In genomic region chr15:60583194-60583593, GRCh38 we compare ENCODE assay signal across 15 cellular contexts.
DNase-seq lines count a peak whose midpoint lies in the region; FAIRE-seq and TF ChIP-seq lines count a peak whose summit lies in the region.
"Had no signal": no experiment of that assay in that cellular context is flagged by ENCODE, and none has a peak within 500 bp of the region (broad histone marks: within the 10 kb centered on the region; RNA-seq: fewer than 3 reads in every experiment).

No MANE protein-coding gene starts in this region.

- peak in 1 of 2 donors; percentile 41 for TF ChIP-seq POLR2A in adrenal gland (IDR thresholded peaks at IDR 0.05)
- no peak for TF ChIP-seq POLR2A in uterus (IDR thresholded peaks at IDR 0.05)

- H3K4me3 ChIP-seq in GM12865 (ENCODE audit: low read depth, low read length) (peak overlapping the region; percentile 55), adrenal gland (peak overlapping the region in 1 of 4 donors; percentile 17), small intestine (ENCODE audit: low read depth in 1 of 2, low read length in 2 of 2) (no peak overlapping the region), coronary artery (no peak overlapping the region), uterus (no peak overlapping the region)
- H3K4me3 ChIP-seq: GM23248 had no signal

- H3K27me3 ChIP-seq in adrenal gland (no peaks in the 10 kb centered on the region), small intestine (ENCODE audit: control insufficient read depth in 2 of 2, insufficient read depth in 2 of 2, low read length in 2 of 2) (no peaks in the 10 kb centered on the region), uterus (no peaks in the 10 kb centered on the region)

- DNase-seq in GM12865 (ENCODE audit: low read depth) (peak; percentile 62), adrenal gland (peak in 6 of 7 donors; percentile 47 to 70 (median 58)), small intestine (no peak), putamen (ENCODE audit: low spot score) (no peak), coronary artery (ENCODE audit: low spot score) (no peak), uterus (no peak)
- DNase-seq: C1 segment of cervical spinal cord; effector CD4-positive, alpha-beta T cell; EL; foreskin melanocyte; GM23248; NCI-H345; stimulated activated CD4-positive, alpha-beta T cell treated with anti-CD3 and anti-CD28 coated beads, Interleukin-4, amount 100 ng/mL, for 24 hours had no signal

- intact Hi-C loops in adrenal gland (cut with DNase I): loop anchor here in 1 of 2 donors (2.0 kb wide), 1 partner anchor 330 kb away; no protein-coding TSS in a partner anchor
- intact Hi-C loops in uterus (cut with DNase I; ENCODE audit: low total_unique reads): no loop called here

- H3K36me3 ChIP-seq in KOPT-K1 (ENCODE audit: insufficient read depth, low read length) (no peaks in the 10 kb centered on the region), adrenal gland (replicated peaks in 1 of 2) (no peaks in the 10 kb centered on the region), small intestine (ENCODE audit: control insufficient read depth in 2 of 2, insufficient read depth in 2 of 2, low read length in 2 of 2) (no peaks in the 10 kb centered on the region), uterus (no peaks in the 10 kb centered on the region)

- no peak for FAIRE-seq in small intestine (lab: Jason Lieb, UNC)
- FAIRE-seq: astrocyte had no signal

- H3K4me1 ChIP-seq in adrenal gland (replicated peaks in 1 of 2): peaks cover 42 to 88% of the 10 kb centered on the region in 2 donors
- H3K4me1 ChIP-seq in small intestine (ENCODE audit: control insufficient read depth in 2 of 2, insufficient read depth in 1 of 2, low read depth in 1 of 2, low read length in 1 of 2): no peaks in the 10 kb centered on the region
- no peaks in the 10 kb centered on the region for H3K4me1 ChIP-seq in uterus

- H3K27ac ChIP-seq in KOPT-K1 (ENCODE audit: low read depth, low read length, poor library complexity, severe bottlenecking): peak overlapping the region; percentile 100
- H3K27ac ChIP-seq in adrenal gland: peak overlapping the region; percentile 3 to 79 (median 55)
- H3K27ac ChIP-seq in small intestine (ENCODE audit: low read depth in 1 of 2, low read length in 1 of 2): peak overlapping the region; percentile 41 to 79
- H3K27ac ChIP-seq in coronary artery: no peak overlapping the region
- H3K27ac ChIP-seq in uterus: no peak overlapping the region
- H3K27ac ChIP-seq: GM23248 had no signal

- no peak for TF ChIP-seq CTCF in GM12865 (IDR thresholded peaks at IDR 0.05; ENCODE audit: insufficient read depth, low read depth, low read length, missing control alignments)
- TF ChIP-seq CTCF in adrenal gland (IDR thresholded peaks at IDR 0.05): no peak
- TF ChIP-seq CTCF in coronary artery (IDR thresholded peaks at IDR 0.05): no peak
- TF ChIP-seq CTCF in uterus (IDR thresholded peaks at IDR 0.05): no peak

- H3K9me3 ChIP-seq in KOPT-K1 (ENCODE audit: insufficient read depth, low read length, poor library complexity, severe bottlenecking) (no peaks in the 10 kb centered on the region), adrenal gland (replicated peaks in 1 of 3) (no peaks in the 10 kb centered on the region), small intestine (ENCODE audit: control insufficient read depth, low read depth) (no peaks in the 10 kb centered on the region), uterus (no peaks in the 10 kb centered on the region)

- 41 to 49% (median 47%) methylated on average over 3 of the region's 3 CpGs for WGBS in adrenal gland, 4 donors
- 63 to 84% (median 75%) methylated on average over 3 of the region's 3 CpGs for WGBS in small intestine, 3 donors

Comparison
In these comparisons a context has a peak if more than half of its experiments do, and no peak if none do; other contexts are left out.
1. DNase-seq: peak in GM12865 (single experiment) and adrenal gland (6 of 7); none in small intestine (single experiment), putamen (single experiment), coronary artery (single experiment) and uterus (0 of 2).
2. H3K27ac ChIP-seq: peak in KOPT-K1 (single experiment), adrenal gland (5 of 5) and small intestine (2 of 2); none in coronary artery (0 of 2) and uterus (0 of 2).